ENCODE assay signal across 8 cellular contexts in genomic region chr4:78776031-78776728, GRCh38. TPM values are rescaled to one million over a fixed set of nuclear protein-coding genes. Genes with fewer than 3 reads are reported as not detected.
DNase-seq lines count a peak whose midpoint lies in the region; ATAC-seq and TF ChIP-seq lines count a peak whose summit lies in the region.

TSS of gene BMP2K (plus strand) at chr4:78776350. CDS start at chr4:78776544, 194 bp downstream.

- no peaks in the 10 kb centered on the region for H3K9me3 ChIP-seq in vagina

- no peaks in the 10 kb centered on the region for H3K36me3 ChIP-seq in vagina

- H3K4me3 Mint-ChIP-seq in T-helper 1 cell treated with Interleukin-12 subunit alpha and Interleukin-12 subunit beta and Interleukin-4 antibody, amounts not matched to agents 30 μg/mL and 1 μg/mL, for 36 hours = peak within 1 kb of the TSS; percentile 97

- no peaks in the 10 kb centered on the region for H3K27me3 Mint-ChIP-seq in T-helper 1 cell treated with Interleukin-12 subunit alpha and Interleukin-12 subunit beta and Interleukin-4 antibody, amounts not matched to agents 30 μg/mL and 1 μg/mL, for 36 hours (ENCODE audit: low read depth)

- peak in 1 of 2 donors; percentile 46 for TF ChIP-seq POLR2A in vagina (IDR thresholded peaks at IDR 0.05)

- peaks cover 22% of the 10 kb centered on the region for H3K4me1 Mint-ChIP-seq in T-helper 1 cell treated with Interleukin-12 subunit alpha and Interleukin-12 subunit beta and Interleukin-4 antibody, amounts not matched to agents 30 μg/mL and 1 μg/mL, for 36 hours (ENCODE audit: low read depth)

- peak within 1 kb of the TSS; percentile 99 for H3K27ac ChIP-seq in vagina

- H3K27ac Mint-ChIP-seq in T-helper 1 cell treated with Interleukin-12 subunit alpha and Interleukin-12 subunit beta and Interleukin-4 antibody, amounts not matched to agents 30 μg/mL and 1 μg/mL, for 36 hours = peak within 1 kb of the TSS; percentile 97

- ATAC-seq in GM21786 (IDR thresholded peaks at IDR 0.05; ENCODE audit: unreplicated experiment) = peak; percentile 62
- ATAC-seq in left ventricle myocardium superior = peak; percentile 93

- peaks cover 5% of the 10 kb centered on the region for H3K36me3 Mint-ChIP-seq in T-helper 1 cell treated with Interleukin-12 subunit alpha and Interleukin-12 subunit beta and Interleukin-4 antibody, amounts not matched to agents 30 μg/mL and 1 μg/mL, for 36 hours (ENCODE audit: low read depth)

- DNase-seq in GM04504 (ENCODE audit: low read depth) (peak; percentile 51), LHCN-M2 (ENCODE audit: low read depth) (peak; percentile 71), amygdala (lab: John Stamatoyannopoulos, UW) (peak in 52 of 56 donors; percentile 39 to 95 (median 82)), left ventricle myocardium superior (peak; percentile 90), putamen (ENCODE audit: low spot score) (peak; percentile 82), vagina (ENCODE audit: extremely low spot score in 2 of 2) (peak in 1 of 2 donors; percentile 88)

- peak within 1 kb of the TSS; percentile 94 to 96 for H3K4me3 ChIP-seq in vagina

- peaks cover 37% of the 10 kb centered on the region for H3K4me1 ChIP-seq in vagina

- H3K27me3 ChIP-seq in vagina = no peaks in the 10 kb centered on the region

- intact Hi-C loops in left ventricle myocardium superior (cut with micrococcal nuclease) = loop anchor here (10.0 kb wide), 2 partner anchors 131 to 161 kb away; no protein-coding TSS in a partner anchor
- intact Hi-C loops in vagina (cut with DNase I) = no loop called here

- no peak for TF ChIP-seq CTCF in vagina (IDR thresholded peaks at IDR 0.05)

- no peaks in the 10 kb centered on the region for H3K9me3 Mint-ChIP-seq in T-helper 1 cell treated with Interleukin-12 subunit alpha and Interleukin-12 subunit beta and Interleukin-4 antibody, amounts not matched to agents 30 μg/mL and 1 μg/mL, for 36 hours

RNA-seq across cellular contexts. Expression of gene BMP2K, which starts in this region (rescaled TPM):
- total RNA-seq in LHCN-M2 (2014; rRNA removed) (26.5 and 33.2 TPM in 2 replicates), left ventricle myocardium superior (38.7 TPM), vagina (34.9 TPM)
- polyA plus RNA-seq in LHCN-M2 (2012) = 8.6 TPM
